8 cellular contexts compared by ENCODE assay signal in the genomic region with DNA sequence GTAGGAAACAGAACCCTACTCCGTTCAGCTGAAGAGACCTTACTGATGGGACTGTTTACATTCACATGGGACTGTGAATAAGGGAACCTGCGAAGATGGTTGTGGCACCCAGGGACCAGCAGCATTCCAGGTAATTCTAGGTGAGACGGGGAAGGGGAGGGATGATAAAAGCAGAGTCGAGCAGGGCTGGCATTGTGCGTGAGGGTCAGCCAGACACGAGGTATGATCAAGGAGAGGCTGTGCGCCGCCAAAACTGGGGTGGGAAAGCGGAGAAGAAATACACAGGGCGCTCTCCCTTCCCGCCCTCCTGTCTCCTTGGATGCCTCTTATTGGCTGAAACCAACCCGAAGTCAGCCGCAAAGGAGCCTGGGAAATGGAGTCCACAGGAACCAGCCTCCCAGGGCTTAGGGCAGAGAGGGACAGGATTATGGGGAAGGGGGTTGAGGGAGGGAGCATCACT. TPM values are rescaled to one million over a fixed set of nuclear protein-coding genes. Genes with fewer than 3 reads are reported as not detected.
A peak's percentile ranks its signal among the peaks of the same experiment; 100 is the strongest.
DNase-seq lines count a peak whose midpoint lies in the region; ATAC-seq and TF ChIP-seq lines count a peak whose summit lies in the region.

No MANE protein-coding gene starts in this region.

- peaks cover 12% of the 10 kb centered on the region for H3K4me1 ChIP-seq in DND-41 (ENCODE audit: insufficient read depth, low read length)
- peaks cover 4% of the 10 kb centered on the region for H3K4me1 ChIP-seq in osteoblast (ENCODE audit: insufficient read depth, low read length)
- no peaks in the 10 kb centered on the region for H3K4me1 ChIP-seq in thymus (ENCODE audit: control insufficient read depth, insufficient read depth, low read length)

- DNase-seq in DND-41 = peak; percentile 78
- peak; percentile 58 for DNase-seq in KBM-7
- peak; percentile 75 to 87 for DNase-seq in SHP77 (lab: John Stamatoyannopoulos, UW)
- peak; percentile 66 for DNase-seq in activated naive CD4-positive, alpha-beta T cell treated with Interleukin-2 at 50 U/mL for 16 hours
- DNase-seq in glomerular endothelial cell (ENCODE audit: extremely low read depth, low read depth, low spot score) = peak; percentile 14
- DNase-seq in osteoblast (ENCODE audit: insufficient read length, low spot score, missing footprints) = peak; percentile 84

- H3K27ac ChIP-seq in DND-41 (ENCODE audit: low read length) (no peak overlapping the region; the same call in 1 of the 2 replicates), osteoblast (ENCODE audit: low read depth, low read length) (no peak overlapping the region), thymus (ENCODE audit: low read depth) (no peak overlapping the region)

- H3K79me2 ChIP-seq in DND-41 (ENCODE audit: insufficient read depth, low read length) (no peaks in the 10 kb centered on the region), osteoblast (ENCODE audit: insufficient read depth, low read length) (no peaks in the 10 kb centered on the region)

- peak overlapping the region; percentile 32 for H3K9ac ChIP-seq in DND-41 (ENCODE audit: low read depth, low read length)

- TF ChIP-seq CTCF in DND-41 (IDR thresholded peaks at IDR 0.05; ENCODE audit: borderline replicate concordance, extremely low read depth, low read length, poor library complexity, severe bottlenecking) (no peak), osteoblast (IDR thresholded peaks at IDR 0.05; ENCODE audit: extremely low read depth, low read depth, low read length) (no peak)

- peak overlapping the region; percentile 79 for H2AFZ ChIP-seq in DND-41 (ENCODE audit: low read depth, low read length)
- H2AFZ ChIP-seq in osteoblast (ENCODE audit: low read length) = peak overlapping the region; percentile 89

- in situ Hi-C loops in KBM-7 (cut with MboI; ENCODE audit: low pct_unique_long_range_greater_than_20kb, low sequenced_read_pairs) = no loop called here

- H3K27me3 ChIP-seq in DND-41 (ENCODE audit: insufficient read depth, low read length, poor library complexity) (peaks cover 25% of the 10 kb centered on the region), osteoblast (ENCODE audit: insufficient read depth, low read length) (peaks cover 13% of the 10 kb centered on the region), thymus (ENCODE audit: control insufficient read depth, insufficient read depth) (peaks cover 4% of the 10 kb centered on the region)

- H3K4me3 ChIP-seq in DND-41 (ENCODE audit: low read depth in 1 of 2, low read length in 2 of 2) (peak overlapping the region in 1 of 2 experiments; percentile 53; a peak in 2 of 4 replicates), osteoblast (ENCODE audit: insufficient read depth, low read length) (peak overlapping the region; percentile 62), thymus (ENCODE audit: low read length) (peak overlapping the region; percentile 34)

- H3K36me3 ChIP-seq in DND-41 (ENCODE audit: insufficient read depth, low read length) = no peaks in the 10 kb centered on the region
- H3K36me3 ChIP-seq in osteoblast (ENCODE audit: insufficient read depth, low read length) = no peaks in the 10 kb centered on the region
- H3K36me3 ChIP-seq in thymus (ENCODE audit: control insufficient read depth, insufficient read depth) = no peaks in the 10 kb centered on the region

- peak overlapping the region; percentile 70 for H3K4me2 ChIP-seq in DND-41 (ENCODE audit: insufficient read depth, low read length)
- H3K4me2 ChIP-seq in osteoblast (ENCODE audit: insufficient read depth, low read length) = peak overlapping the region; percentile 78

- no peaks in the 10 kb centered on the region for H4K20me1 ChIP-seq in DND-41 (ENCODE audit: insufficient read depth, low read length)
- H4K20me1 ChIP-seq in osteoblast (ENCODE audit: insufficient read depth, low read length) = no peaks in the 10 kb centered on the region

- ATAC-seq in DND-41 (ENCODE audit: insufficient read depth, low read depth) (peak; percentile 100), GM21576 (IDR thresholded peaks at IDR 0.05; ENCODE audit: unreplicated experiment) (peak; percentile 97)

- 1% methylated on average over 13 of the region's 13 CpGs for WGBS in thymus

- no peaks in the 10 kb centered on the region for H3K9me3 ChIP-seq in DND-41 (ENCODE audit: insufficient read depth, low read length, severe bottlenecking)
- no peaks in the 10 kb centered on the region for H3K9me3 ChIP-seq in osteoblast (ENCODE audit: low read depth, low read length)
- H3K9me3 ChIP-seq in thymus (ENCODE audit: control insufficient read depth) = no peaks in the 10 kb centered on the region

RNA-seq across cellular contexts. Expression of gene CSNK2A2, which starts 38.4 kb away (rescaled TPM):
- total RNA-seq in glomerular endothelial cell (50.7 and 68.8 TPM in 2 replicates), osteoblast (38.6 and 40.5 TPM in 2 replicates)
- 30.5 TPM for polyA plus RNA-seq in thymus

RNA-seq across cellular contexts. Expression of gene PRSS54, which starts 58.6 kb away (rescaled TPM):
- total RNA-seq in glomerular endothelial cell (not detected in 2 replicates), osteoblast (not detected in 2 replicates)
- not detected for polyA plus RNA-seq in thymus

Comparison
In these comparisons a context has a peak if more than half of its experiments do, and no peak if none do; other contexts are left out.
1. DNase-seq: peak in every context shown above with its lines; median percentile 84 in osteoblast; 81 in SHP77; 78 in DND-41; 66 in activated naive CD4-positive, alpha-beta T cell treated with Interleukin-2 at 50 U/mL for 16 hours; 58 in KBM-7; 14 in glomerular endothelial cell.